Comparison of ENCODE assay signal across 8 cellular contexts in genomic region chr16:83899978-83900377, GRCh38. TPM values are rescaled to one million over a fixed set of nuclear protein-coding genes. Genes with fewer than 3 reads are reported as not detected.
DNase-seq lines count a peak whose midpoint lies in the region; ATAC-seq and TF ChIP-seq lines count a peak whose summit lies in the region.

No MANE protein-coding gene starts in this region.

- 58 to 87% methylated on average over 3 of the region's 3 CpGs for WGBS in gastroesophageal sphincter (ENCODE audit: low coverage in 1 of 2), 2 donors

- H3K27me3 Mint-ChIP-seq in activated B cell treated with CpG ODN at 0.5 μM for 24 hours, result peaks cover 10% of the 10 kb centered on the region

- peak; percentile 4 for ATAC-seq in GM21360 (IDR thresholded peaks at IDR 0.05; ENCODE audit: unreplicated experiment)
- ATAC-seq in activated B cell treated with CpG ODN at 0.5 μM for 24 hours (ENCODE audit: low read depth), result no peak
- ATAC-seq in gastroesophageal sphincter, result no peak
- ATAC-seq in omental fat pad (ENCODE audit: low FRiP score), result no peak
- no peak for ATAC-seq in HG03571 (IDR thresholded peaks at IDR 0.05; ENCODE audit: unreplicated experiment)
- ATAC-seq in HG03175 (IDR thresholded peaks at IDR 0.05; ENCODE audit: unreplicated experiment), result no peak

- peaks cover 0 to 7% of the 10 kb centered on the region in 2 donors for H3K36me3 ChIP-seq in gastroesophageal sphincter

- peak overlapping the region; percentile 94 to 98 (median 96) for H3K27ac ChIP-seq in gastroesophageal sphincter

- H3K27me3 ChIP-seq in gastroesophageal sphincter, result no peaks in the 10 kb centered on the region

- intact Hi-C loops in activated B cell treated with CpG ODN at 0.5 μM for 24 hours (cut with micrococcal nuclease), result loop anchor here (1.0 to 10.0 kb wide), 5 partner anchors 53 to 285 kb away; partner anchors contain the start of genes HSBP1, OSGIN1 and TAF1C

- DNase-seq in activated B cell treated with CpG ODN at 0.5 μM for 24 hours (no peak), skeletal muscle cell (ENCODE audit: low read depth) (no peak), omental fat pad (ENCODE audit: low spot score) (no peak), cerebellar nuclear complex (lab: John Stamatoyannopoulos, UW) (no peak)

- POLR2A ChIA-PET in activated B cell treated with CpG ODN at 0.5 μM for 24 hours (lab: Charles Lee), result interaction anchor here (0.6 to 1.6 kb wide), 4 partner anchors 8 to 91 kb away, joined by 3 to 8 read pairs (median 4); no protein-coding TSS in a partner anchor

- H3K4me1 Mint-ChIP-seq in activated B cell treated with CpG ODN at 0.5 μM for 24 hours, result peaks cover 28% of the 10 kb centered on the region

- H3K9me3 Mint-ChIP-seq in activated B cell treated with CpG ODN at 0.5 μM for 24 hours, result no peaks in the 10 kb centered on the region

- H3K27ac Mint-ChIP-seq in activated B cell treated with CpG ODN at 0.5 μM for 24 hours, result peak overlapping the region; percentile 75

- TF ChIP-seq POLR2A in gastroesophageal sphincter (IDR thresholded peaks at IDR 0.05), result no peak

- no peak for TF ChIP-seq CTCF in activated B cell treated with CpG ODN at 0.5 μM for 24 hours (IDR thresholded peaks at IDR 0.05)
- no peak for TF ChIP-seq CTCF in gastroesophageal sphincter (IDR thresholded peaks at IDR 0.05)
- TF ChIP-seq CTCF in omental fat pad (IDR thresholded peaks at IDR 0.05), result no peak

- CTCF ChIA-PET in activated B cell treated with CpG ODN at 0.5 μM for 24 hours (lab: Charles Lee), result no interaction called here

- H3K36me3 Mint-ChIP-seq in activated B cell treated with CpG ODN at 0.5 μM for 24 hours (ENCODE audit: low read depth), result peaks cover 9% of the 10 kb centered on the region

- no peaks in the 10 kb centered on the region for H3K9me3 ChIP-seq in gastroesophageal sphincter

- no peak for TF ChIP-seq EP300 in gastroesophageal sphincter (IDR thresholded peaks at IDR 0.05)

- H3K4me3 ChIP-seq in gastroesophageal sphincter (peak overlapping the region; percentile 68 to 95), skeletal muscle cell (ENCODE audit: low read depth, low read length) (peak overlapping the region; percentile 69)

- H3K4me1 ChIP-seq in gastroesophageal sphincter, result peaks cover 4 to 62% (median 29%) of the 10 kb centered on the region in 3 donors

- peak overlapping the region; percentile 93 for H3K4me3 Mint-ChIP-seq in activated B cell treated with CpG ODN at 0.5 μM for 24 hours

RNA-seq across cellular contexts. Expression of gene MLYCD, which starts 1.1 kb away (rescaled TPM):
- total RNA-seq in activated B cell treated with CpG ODN at 0.5 μM for 24 hours (8.7 and 10.8 TPM in 2 replicates), gastroesophageal sphincter (10 to 100 TPM in 3 of 4 donors, 1 to 10 TPM in 1; 9.9 to 17.6 (median 12.2) TPM), omental fat pad (10 to 100 TPM in 2 of 4 donors, 1 to 10 TPM in 2; 8.4 to 17.8 (median 10.6) TPM)

RNA-seq across cellular contexts. Expression of gene OSGIN1, which starts 53.1 kb away (rescaled TPM):
- 1.6 TPM in 2 replicates for total RNA-seq in activated B cell treated with CpG ODN at 0.5 μM for 24 hours
- total RNA-seq in gastroesophageal sphincter, result 10 to 100 TPM in 2 of 4 donors, 1 to 10 TPM in 2; 7.9 to 12.5 (median 9.4) TPM
- 10 to 100 TPM in 3 of 4 donors, 1 to 10 TPM in 1; 5.9 to 15.7 (median 13.3) TPM for total RNA-seq in omental fat pad
